Comparison of ENCODE assay signal across 17 cellular contexts in the genomic region with DNA sequence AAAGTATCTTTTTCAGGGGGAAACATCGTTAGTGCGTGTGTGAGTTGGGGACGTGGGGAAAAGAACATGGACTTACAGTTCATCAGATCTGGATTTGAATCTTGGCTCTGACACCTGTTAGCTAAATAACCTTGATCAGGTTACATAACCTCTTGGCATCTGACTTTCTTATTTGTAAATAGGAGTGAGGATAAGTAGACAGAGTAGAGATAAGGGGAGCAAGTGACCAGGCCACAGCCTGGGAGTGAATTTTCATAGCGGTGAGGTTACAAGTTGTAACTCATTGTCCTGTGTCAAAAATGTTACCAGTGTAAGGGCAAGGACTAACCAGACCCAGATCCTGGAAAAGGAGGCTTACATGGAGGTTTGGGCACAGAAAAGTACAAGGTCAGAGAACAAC.
DNase-seq lines count a peak whose midpoint lies in the region; ATAC-seq and TF ChIP-seq lines count a peak whose summit lies in the region.
"Had no signal": no experiment of that assay in that cellular context is flagged by ENCODE, and none has a peak within 500 bp of the region (broad histone marks: within the 10 kb centered on the region; RNA-seq: fewer than 3 reads in every experiment).

No MANE protein-coding gene starts in this region.

- no peak for ATAC-seq in WTC11
- ATAC-seq in GM18867 (IDR thresholded peaks at IDR 0.05; ENCODE audit: unreplicated experiment), result no peak
- ATAC-seq in GM21786 (IDR thresholded peaks at IDR 0.05; ENCODE audit: unreplicated experiment), result no peak
- ATAC-seq: CD8-positive, alpha-beta T cell had no signal

- H3K9ac ChIP-seq in H9 (ENCODE audit: extremely low read depth, insufficient read length, low read length), result no peak overlapping the region
- H3K9ac ChIP-seq in neural progenitor cell, result no peak overlapping the region
- H3K9ac ChIP-seq: BLaER1 treated with 17β-estradiol and CSF1 and Interleukin-3, amounts not matched to agents 10 nM and 100 nM; GM23248 had no signal

- H3T11ph ChIP-seq in H9 (ENCODE audit: low read length), result no peak overlapping the region

- H3K4me3 ChIP-seq in neural progenitor cell, result no peak overlapping the region
- H3K4me3 ChIP-seq: BLaER1 treated with 17β-estradiol and CSF1 and Interleukin-3, amounts not matched to agents 10 nM and 100 nM; GM23248 had no signal

- H4K8ac ChIP-seq in H9 (replicated peaks; ENCODE audit: insufficient read length, low read depth, low read length), result no peak overlapping the region

- peak overlapping the region; percentile 26 for H2BK20ac ChIP-seq in H9 (ENCODE audit: low read depth, low read length, poor library complexity, severe bottlenecking)

- CTCF ChIA-PET in WTC11 (lab: Charles Lee), result no interaction called here

- no peaks in the 10 kb centered on the region for H3K27me3 ChIP-seq in H9 (ENCODE audit: insufficient read depth, low read length)
- H3K27me3 ChIP-seq in neural progenitor cell, result no peaks in the 10 kb centered on the region
- H3K27me3 ChIP-seq: BLaER1 treated with 17β-estradiol and CSF1 and Interleukin-3, amounts not matched to agents 10 nM and 100 nM had no signal

- peaks cover 10% of the 10 kb centered on the region for H3K4me1 ChIP-seq in H9 (ENCODE audit: insufficient read depth, low read length)
- peaks cover 34% of the 10 kb centered on the region for H3K4me1 ChIP-seq in neural progenitor cell
- H3K4me1 ChIP-seq: BLaER1 treated with 17β-estradiol and CSF1 and Interleukin-3, amounts not matched to agents 10 nM and 100 nM had no signal

- no peaks in the 10 kb centered on the region for H3K9me3 ChIP-seq in H9 (ENCODE audit: control insufficient read depth, low read depth, low read length)
- H3K9me3 ChIP-seq in neural progenitor cell (ENCODE audit: low read depth), result no peaks in the 10 kb centered on the region
- H3K9me3 ChIP-seq: BLaER1 treated with 17β-estradiol and CSF1 and Interleukin-3, amounts not matched to agents 10 nM and 100 nM had no signal

- no peaks in the 10 kb centered on the region for H3K36me3 ChIP-seq in neural progenitor cell
- H3K36me3 ChIP-seq: BLaER1 treated with 17β-estradiol and CSF1 and Interleukin-3, amounts not matched to agents 10 nM and 100 nM had no signal

- H3K27me3 Mint-ChIP-seq in H9 (ENCODE audit: low read depth) (no peaks in the 10 kb centered on the region), WTC11 (ENCODE audit: low read depth) (no peaks in the 10 kb centered on the region), neural progenitor cell (ENCODE audit: insufficient read depth, low read depth) (peaks cover 4% of the 10 kb centered on the region)
- H3K27me3 Mint-ChIP-seq: B cell had no signal

- H3K27ac Mint-ChIP-seq in H9 (peak overlapping the region in 1 of 3 experiments; percentile 2; a peak in 2 of 7 replicates), WTC11 (peak overlapping the region; percentile 3), neural progenitor cell (peak overlapping the region; percentile 31)
- H3K27ac Mint-ChIP-seq: B cell; CD8-positive, alpha-beta T cell; IgD-negative memory B cell had no signal

- TF ChIP-seq CTCF in H9 (conservative IDR thresholded peaks at IDR 0.05), result no peak
- TF ChIP-seq CTCF in WTC11 (IDR thresholded peaks at IDR 0.05), result no peak
- no peak for TF ChIP-seq CTCF in neural progenitor cell (IDR thresholded peaks at IDR 0.05)

- no peaks in the 10 kb centered on the region for H3K79me2 ChIP-seq in H9 (ENCODE audit: insufficient read depth, low read length)
- no peaks in the 10 kb centered on the region for H3K79me2 ChIP-seq in neural progenitor cell (ENCODE audit: low read depth)

- H3K36me3 Mint-ChIP-seq in H9 (ENCODE audit: insufficient read depth in 1 of 3, low read depth in 3 of 3) (no peaks in the 10 kb centered on the region), WTC11 (no peaks in the 10 kb centered on the region), neural progenitor cell (peaks cover 2% of the 10 kb centered on the region)
- H3K36me3 Mint-ChIP-seq: CD8-positive, alpha-beta T cell; IgD-negative memory B cell had no signal

- no peak overlapping the region for H3K56ac ChIP-seq in H9 (ENCODE audit: insufficient read length, low read depth, low read length)

- no peak overlapping the region for H3K4ac ChIP-seq in H9 (ENCODE audit: low read depth, low read length)

- H3K4me1 Mint-ChIP-seq in H9 (peaks cover 16 to 33% of the 10 kb centered on the region in 2 experiments), WTC11 (peaks cover 45% of the 10 kb centered on the region), neural progenitor cell (peaks cover 38% of the 10 kb centered on the region)
- H3K4me1 Mint-ChIP-seq: B cell, IgD-negative memory B cell had no signal

- no CpG with 5 or more reads among the region's 4 CpGs for WGBS in H9 (ENCODE audit: extremely low coverage, insufficient read length, low lambda C conversion rate)

- H3F3A ChIP-seq in neural progenitor cell (ENCODE audit: low read depth), result no peaks in the 10 kb centered on the region

- H3K4me3 Mint-ChIP-seq in H9 (no peak overlapping the region), WTC11 (no peak overlapping the region), neural progenitor cell (no peak overlapping the region)
- H3K4me3 Mint-ChIP-seq: B cell; CD8-positive, alpha-beta T cell; IgD-negative memory B cell had no signal

- H3K23ac ChIP-seq in H9 (ENCODE audit: insufficient read length, low read depth, low read length), result peak overlapping the region; percentile 79

- no peaks in the 10 kb centered on the region for H4K20me1 ChIP-seq in H9 (ENCODE audit: control insufficient read depth, insufficient read depth, insufficient read length)
- no peaks in the 10 kb centered on the region for H4K20me1 ChIP-seq in neural progenitor cell (ENCODE audit: low read depth)
- H4K20me1 ChIP-seq: BLaER1 treated with 17β-estradiol and CSF1 and Interleukin-3, amounts not matched to agents 10 nM and 100 nM had no signal

- H2BK12ac ChIP-seq in H9 (ENCODE audit: insufficient read length, low read depth, low read length), result no peak overlapping the region

- no peak overlapping the region for H2AFZ ChIP-seq in H9 (ENCODE audit: low read length)
- H2AFZ ChIP-seq in neural progenitor cell (replicated peaks), result peak overlapping the region; percentile 60
- H2AFZ ChIP-seq: GM23248 had no signal

- no peaks in the 10 kb centered on the region for H3K23me2 ChIP-seq in H9 (ENCODE audit: insufficient read length, low read depth, low read length, poor library complexity, severe bottlenecking)

- H3K4me2 ChIP-seq in H9 (ENCODE audit: insufficient read depth, insufficient read length, low read length), result no peak overlapping the region
- H3K4me2 ChIP-seq in neural progenitor cell, result no peak overlapping the region
- H3K4me2 ChIP-seq: BLaER1 treated with 17β-estradiol and CSF1 and Interleukin-3, amounts not matched to agents 10 nM and 100 nM had no signal

- DNase-seq in NCI-H748 (lab: John Stamatoyannopoulos, UW; ENCODE audit: unreplicated experiment), result peak; percentile 22
- DNase-seq in NCI-H748 treated with DMSO at 0.1 percent for 48 hours (lab: John Stamatoyannopoulos, UW), result no peak
- no peak for DNase-seq in H9
- no peak for DNase-seq in WTC11 (ENCODE audit: low spot score)
- DNase-seq in neural progenitor cell (ENCODE audit: low spot score), result no peak
- no peak for DNase-seq in NCI-H1048 (lab: John Stamatoyannopoulos, UW)
- DNase-seq: Calu3; CD8-positive, alpha-beta T cell; DMS79 treated with DMSO at 0.1 percent for 48 hours; GF-D8; GM23248; H7 had no signal

- H4K5ac ChIP-seq in H9 (ENCODE audit: insufficient read length, low read depth, low read length), result no peak overlapping the region

- H2AK5ac ChIP-seq in H9 (ENCODE audit: insufficient read length, low read length), result no peak overlapping the region

- POLR2A ChIA-PET in WTC11 (lab: Charles Lee), result no interaction called here

- H3K79me1 ChIP-seq in H9 (ENCODE audit: insufficient read depth, low read depth, low read length, poor library complexity, severe bottlenecking), result no peaks in the 10 kb centered on the region

- no peaks in the 10 kb centered on the region for H3K9me3 Mint-ChIP-seq in H9
- H3K9me3 Mint-ChIP-seq in WTC11, result no peaks in the 10 kb centered on the region
- H3K9me3 Mint-ChIP-seq in neural progenitor cell, result no peaks in the 10 kb centered on the region

- no peak overlapping the region for H4K91ac ChIP-seq in H9 (ENCODE audit: insufficient read length, low read depth, low read length)

- H2BK5ac ChIP-seq in H9 (ENCODE audit: insufficient read length, low read length), result no peak overlapping the region

- no peak overlapping the region for H2BK120ac ChIP-seq in H9 (ENCODE audit: low read depth, low read length, poor library complexity, severe bottlenecking)

- H3K14ac ChIP-seq in H9 (ENCODE audit: insufficient read depth, low read length), result no peak overlapping the region

- H2BK15ac ChIP-seq in H9 (ENCODE audit: low read depth, low read length), result 0 out of 2 replicates have a peak overlapping the region, but pooled peaks have one; percentile 85

- H3K27ac ChIP-seq in H9 (ENCODE audit: insufficient read length, low read depth, low read length) (no peak overlapping the region), neural progenitor cell (no peak overlapping the region)
- H3K27ac ChIP-seq: BLaER1 treated with 17β-estradiol and CSF1 and Interleukin-3, amounts not matched to agents 10 nM and 100 nM; GM23248 had no signal

- peak overlapping the region; percentile 47 for H3K18ac ChIP-seq in H9 (ENCODE audit: insufficient read length, low read depth, low read length)

TF ChIP-seq in WTC11, 78 proteins besides CTCF, POLR2A, EP300 and RAD21 (continues in another document):
- no peak for TF ChIP-seq OVOL2 (CRISPR knock-in tag; IDR thresholded peaks at IDR 0.05; ENCODE audit: borderline replicate concordance)
- no peak for TF ChIP-seq ELF4 (CRISPR knock-in tag; IDR thresholded peaks at IDR 0.05; ENCODE audit: low read depth)
- TF ChIP-seq, protein P1, sequence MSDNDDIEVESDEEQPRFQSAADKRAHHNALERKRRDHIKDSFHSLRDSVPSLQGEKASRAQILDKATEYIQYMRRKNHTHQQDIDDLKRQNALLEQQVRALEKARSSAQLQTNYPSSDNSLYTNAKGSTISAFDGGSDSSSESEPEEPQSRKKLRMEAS (CRISPR knock-in tag; IDR thresholded peaks at IDR 0.05), result no peak
- TF ChIP-seq, protein P2, sequence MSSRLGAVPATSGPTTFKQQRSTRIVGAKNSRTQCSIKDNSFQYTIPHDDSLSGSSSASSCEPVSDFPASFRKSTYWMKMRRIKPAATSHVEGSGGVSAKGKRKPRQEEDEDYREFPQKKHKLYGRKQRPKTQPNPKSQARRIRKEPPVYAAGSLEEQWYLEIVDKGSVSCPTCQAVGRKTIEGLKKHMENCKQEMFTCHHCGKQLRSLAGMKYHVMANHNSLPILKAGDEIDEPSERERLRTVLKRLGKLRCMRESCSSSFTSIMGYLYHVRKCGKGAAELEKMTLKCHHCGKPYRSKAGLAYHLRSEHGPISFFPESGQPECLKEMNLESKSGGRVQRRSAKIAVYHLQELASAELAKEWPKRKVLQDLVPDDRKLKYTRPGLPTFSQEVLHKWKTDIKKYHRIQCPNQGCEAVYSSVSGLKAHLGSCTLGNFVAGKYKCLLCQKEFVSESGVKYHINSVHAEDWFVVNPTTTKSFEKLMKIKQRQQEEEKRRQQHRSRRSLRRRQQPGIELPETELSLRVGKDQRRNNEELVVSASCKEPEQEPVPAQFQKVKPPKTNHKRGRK (CRISPR knock-in tag; IDR thresholded peaks at IDR 0.05; ENCODE audit: borderline replicate concordance), result no peak
